ENCODE assay signal across 11 cellular contexts in genomic region chr17:52297230-52298010, GRCh38.
DNase-seq lines count a peak whose midpoint lies in the region; ATAC-seq and TF ChIP-seq lines count a peak whose summit lies in the region.
"Had no signal": no experiment of that assay in that cellular context is flagged by ENCODE, and none has a peak within 500 bp of the region (broad histone marks: within the 10 kb centered on the region; RNA-seq: fewer than 3 reads in every experiment).

No MANE protein-coding gene starts in this region.

- no peak for DNase-seq in DND-41
- peak; percentile 63 for DNase-seq in SK-MEL-5 (ENCODE audit: low read depth, low spot score)
- DNase-seq in left lobe of liver (ENCODE audit: low spot score), result no peak
- no peak for DNase-seq in cortex of kidney (lab: John Stamatoyannopoulos, UW)
- no peak for DNase-seq in activated CD8-positive, alpha-beta memory T cell treated with anti-CD3 and anti-CD28 coated beads for 24 hours
- DNase-seq in stimulated activated naive CD4-positive, alpha-beta T cell (lab: John Stamatoyannopoulos, UW), result no peak
- DNase-seq in pons (ENCODE audit: low spot score), result no peak
- DNase-seq: activated B cell treated with CpG ODN at 0.5 μM for 24 hours had no signal

- H3K4me1 ChIP-seq in DND-41 (ENCODE audit: insufficient read depth, low read length) (no peaks in the 10 kb centered on the region), KMS-11 (ENCODE audit: low read depth, poor library complexity, severe bottlenecking) (no peaks in the 10 kb centered on the region)

- H2AFZ ChIP-seq in DND-41 (ENCODE audit: low read depth, low read length), result no peak overlapping the region
- no peak overlapping the region for H2AFZ ChIP-seq in KMS-11 (ENCODE audit: low read depth)

- H3K79me2 ChIP-seq in DND-41 (ENCODE audit: insufficient read depth, low read length) (no peaks in the 10 kb centered on the region), KMS-11 (ENCODE audit: insufficient read depth, low read depth) (no peaks in the 10 kb centered on the region)

- in situ Hi-C loops in SK-MEL-5 (cut with HindIII; ENCODE audit: low pct_unique_long_range_greater_than_20kb, low sequenced_read_pairs), result no loop called here

- H3K9ac ChIP-seq in DND-41 (ENCODE audit: low read depth, low read length), result no peak overlapping the region
- H3K9ac ChIP-seq in KMS-11, result no peak overlapping the region

- no peaks in the 10 kb centered on the region for H4K20me1 ChIP-seq in DND-41 (ENCODE audit: insufficient read depth, low read length)
- no peaks in the 10 kb centered on the region for H4K20me1 ChIP-seq in KMS-11 (ENCODE audit: insufficient read depth)

- H3K9me3 ChIP-seq in DND-41 (ENCODE audit: insufficient read depth, low read length, severe bottlenecking), result no peaks in the 10 kb centered on the region

- H3K4me2 ChIP-seq in DND-41 (ENCODE audit: insufficient read depth, low read length) (no peak overlapping the region), KMS-11 (no peak overlapping the region)

- H3K27ac ChIP-seq in DND-41 (ENCODE audit: low read length) (no peak overlapping the region), KMS-11 (no peak overlapping the region)

- H3K27me3 ChIP-seq in DND-41 (ENCODE audit: insufficient read depth, low read length, poor library complexity) (no peaks in the 10 kb centered on the region), KMS-11 (ENCODE audit: insufficient read depth, low read depth) (no peaks in the 10 kb centered on the region)

- TF ChIP-seq CTCF in DND-41 (IDR thresholded peaks at IDR 0.05; ENCODE audit: borderline replicate concordance, extremely low read depth, low read length, poor library complexity, severe bottlenecking) (peak; percentile 22), KMS-11 (conservative IDR thresholded peaks at IDR 0.05; ENCODE audit: low read depth, low read length) (peak; percentile 39; the same call in 1 of the 2 replicates)

- H3K36me3 ChIP-seq in DND-41 (ENCODE audit: insufficient read depth, low read length), result no peaks in the 10 kb centered on the region
- H3K36me3 ChIP-seq in KMS-11 (ENCODE audit: insufficient read depth), result no peaks in the 10 kb centered on the region

- ATAC-seq in DND-41 (ENCODE audit: insufficient read depth, low read depth), result no peak
- ATAC-seq in left lobe of liver, result peak; percentile 94
- ATAC-seq: activated T-helper 17 cell treated with anti-CD3 and anti-CD28 coated beads, Interleukin-2, amount 50 U/mL, for 72 hours had no signal

- no peak overlapping the region for H3K4me3 ChIP-seq in DND-41 (ENCODE audit: low read depth in 1 of 2, low read length in 2 of 2)
- H3K4me3 ChIP-seq in KMS-11 (IDR thresholded peaks at IDR 0.05; ENCODE audit: insufficient read depth, low read depth, low read length), result no peak overlapping the region
- H3K4me3 ChIP-seq: lung had no signal
